Comparison of ENCODE assay signal across 36 cellular contexts in the genomic region with DNA sequence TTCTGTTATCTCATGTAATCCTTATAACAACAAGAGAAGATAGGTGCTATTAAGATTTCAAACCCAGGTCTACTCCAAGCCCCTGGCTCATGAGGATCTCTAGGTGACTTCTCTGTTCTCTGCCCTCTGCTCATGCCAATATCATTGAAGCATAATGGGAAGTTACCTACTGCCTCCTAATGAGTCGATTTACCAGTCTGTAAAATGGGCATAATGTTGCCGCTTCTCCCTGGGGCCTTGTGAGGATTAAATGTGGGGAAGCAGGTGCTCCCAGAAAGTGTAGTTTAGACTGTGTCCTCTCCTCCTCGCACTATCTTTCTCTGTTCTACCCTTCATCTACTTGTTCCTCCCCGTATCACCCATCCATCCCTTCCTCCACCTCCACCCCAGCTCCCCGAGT.
"Had no signal": no experiment of that assay in that cellular context is flagged by ENCODE, and none has a peak within 500 bp of the region (broad histone marks: within the 10 kb centered on the region; RNA-seq: fewer than 3 reads in every experiment).

No MANE protein-coding gene starts in this region.

- ATAC-seq: activated CD8-positive, alpha-beta memory T cell treated with anti-CD3 and anti-CD28 coated beads, Interleukin-2, amount 10 ng/mL, durations not matched to agents 7 days and 5 days; activated CD8-positive, alpha-beta T cell treated with anti-CD3 and anti-CD28 coated beads, Interleukin-2, amount 10 ng/mL, durations not matched to agents 7 days and 5 days; activated naive CD4-positive, alpha-beta T cell treated with anti-CD3 and anti-CD28 coated beads, Interleukin-2, amount 50 U/mL, for 72 hours; activated T-cell treated with anti-CD3 and anti-CD28 coated beads, Interleukin-2, amount 50 U/mL, for 4 hours; activated T-cell treated with anti-CD3 and anti-CD28 coated beads, Interleukin-2, amount 50 U/mL, for 72 hours; activated T-helper 17 cell treated with anti-CD3 and anti-CD28 coated beads, Interleukin-2, amount 50 U/mL, for 72 hours; body of pancreas had no signal

- H3K36me3 ChIP-seq: adrenal gland, brain microvascular endothelial cell, breast epithelium had no signal

- H3K4me3 ChIP-seq: adrenal gland, body of pancreas, breast epithelium had no signal

- FAIRE-seq: astrocyte, TTC549 had no signal

- H3K4me1 Mint-ChIP-seq: activated B cell treated with CpG ODN at 0.5 μM for 24 hours; activated CD4-positive, alpha-beta memory T cell treated with anti-CD3 and anti-CD28 coated beads, Interleukin-2, amount 10 ng/mL, durations not matched to agents 7 days and 5 days; activated CD4-positive, alpha-beta T cell treated with anti-CD3 and anti-CD28 coated beads, Interleukin-2, amount 10 ng/mL, durations not matched to agents 7 days and 5 days; activated CD8-positive, alpha-beta memory T cell treated with anti-CD3 and anti-CD28 coated beads, Interleukin-2, amount 10 ng/mL, durations not matched to agents 7 days and 5 days; activated T-helper 17 cell treated with anti-CD3 and anti-CD28 coated beads, Interleukin-2, amount 50 U/mL, for 72 hours had no signal

- H3K4me1 ChIP-seq: adrenal gland, body of pancreas, breast epithelium had no signal

- H3K36me3 Mint-ChIP-seq: activated CD8-positive, alpha-beta memory T cell treated with anti-CD3 and anti-CD28 coated beads, Interleukin-2, amount 10 ng/mL, durations not matched to agents 7 days and 5 days; activated naive CD4-positive, alpha-beta T cell treated with anti-CD3 and anti-CD28 coated beads, Interleukin-2, amount 50 U/mL, for 72 hours; activated naive CD8-positive, alpha-beta T cell treated with anti-CD3 and anti-CD28 coated beads for 36 hours had no signal

- H3K27me3 ChIP-seq: body of pancreas had no signal

- H3K9me3 ChIP-seq: adrenal gland, body of pancreas, breast epithelium had no signal

- H3K9me3 Mint-ChIP-seq: activated B cell treated with CpG ODN at 0.5 μM for 24 hours; activated CD4-positive, alpha-beta memory T cell treated with anti-CD3 and anti-CD28 coated beads, Interleukin-2, amount 10 ng/mL, durations not matched to agents 7 days and 5 days; activated CD4-positive, alpha-beta T cell treated with anti-CD3 and anti-CD28 coated beads, Interleukin-2, amount 10 ng/mL, durations not matched to agents 7 days and 5 days; activated naive CD4-positive, alpha-beta T cell treated with anti-CD3 and anti-CD28 coated beads for 36 hours; activated naive CD4-positive, alpha-beta T cell treated with anti-CD3 and anti-CD28 coated beads, Interleukin-2, amount 50 U/mL, for 72 hours; activated naive CD8-positive, alpha-beta T cell treated with anti-CD3 and anti-CD28 coated beads for 36 hours; activated T-cell treated with anti-CD3 and anti-CD28 coated beads, Interleukin-2, amount 50 U/mL, for 4 hours; activated T-cell treated with anti-CD3 and anti-CD28 coated beads, Interleukin-2, amount 50 U/mL, for 72 hours; activated T-helper 1 cell treated with anti-CD3 and anti-CD28 coated beads, Interleukin-12 subunit alpha, Interleukin-12 subunit beta, Interleukin-2, Interleukin-4 antibody, amounts not matched to agents 30 ng/mL and 10 ng/mL and 1 ng/mL, durations not matched to agents 14 hours and 24 hours and 36 hours; activated T-helper 17 cell treated with anti-CD3 and anti-CD28 coated beads, Interleukin-2, amount 50 U/mL, for 72 hours; T-helper 1 cell treated with Interleukin-12 subunit alpha and Interleukin-12 subunit beta and Interleukin-4 antibody, amounts not matched to agents 30 μg/mL and 1 μg/mL, for 36 hours; T-helper 2 cell treated with Interferon-gamma antibody and Interleukin-4, amounts not matched to agents 5 μg/mL and 100 μg/mL, for 36 hours had no signal

- DNase-seq: activated B cell treated with CpG ODN at 0.5 μM for 24 hours; activated CD4-positive, alpha-beta memory T cell treated with anti-CD3 and anti-CD28 coated beads, Interleukin-2, amount 10 ng/mL, durations not matched to agents 7 days and 5 days; activated CD4-positive, alpha-beta T cell treated with anti-CD3 and anti-CD28 coated beads for 4 hours; activated CD4-positive, alpha-beta T cell treated with anti-CD3 and anti-CD28 coated beads, Interleukin-2, amount 10 ng/mL, durations not matched to agents 7 days and 5 days; activated CD4-positive, alpha-beta T cell treated with anti-CD3 and anti-CD28 coated beads, Interleukin-2, amount 50 U/mL, for 48 hours; activated CD4-positive, CD25-positive, alpha-beta regulatory T cell treated with anti-CD3 and anti-CD28 coated beads, Interleukin-2, amount 50 U/mL, for 72 hours; activated CD8-positive, alpha-beta memory T cell treated with anti-CD3 and anti-CD28 coated beads for 24 hours; activated CD8-positive, alpha-beta memory T cell treated with anti-CD3 and anti-CD28 coated beads, Interleukin-2, amount 10 ng/mL, durations not matched to agents 7 days and 5 days; activated CD8-positive, alpha-beta memory T cell treated with anti-CD3 and anti-CD28 coated beads, Interleukin-2, amount 50 U/mL, for 48 hours; activated CD8-positive, alpha-beta T cell treated with anti-CD3 and anti-CD28 coated beads, Interleukin-2, amount 10 ng/mL, durations not matched to agents 7 days and 5 days; activated effector memory CD4-positive, alpha-beta T cell treated with anti-CD3 and anti-CD28 coated beads, Interleukin-2, amount 50 U/mL, for 16 hours; activated gamma-delta T cell treated with Interleukin-2 at 50 U/mL for 16 hours; activated naive CD4-positive, alpha-beta T cell; activated naive CD4-positive, alpha-beta T cell treated with anti-CD3 and anti-CD28 coated beads for 36 hours; activated naive CD4-positive, alpha-beta T cell treated with anti-CD3 and anti-CD28 coated beads, Interleukin-2, amount 50 U/mL, for 16 hours; activated naive CD8-positive, alpha-beta T cell treated with anti-CD3 and anti-CD28 coated beads for 36 hours; activated T-cell treated with anti-CD3 and anti-CD28 coated beads, Interleukin-2, amount 50 U/mL, for 4 hours; activated T-cell treated with anti-CD3 and anti-CD28 coated beads, Interleukin-2, amount 50 U/mL, for 72 hours; adrenal gland; amniotic stem cell; aorta; body of pancreas; brain microvascular endothelial cell; central memory CD4-positive, alpha-beta T cell; T-helper 1 cell; T-helper 2 cell; T-helper 9 cell had no signal

- H3K4me3 Mint-ChIP-seq: activated B cell treated with CpG ODN at 0.5 μM for 24 hours; activated CD4-positive, alpha-beta memory T cell treated with anti-CD3 and anti-CD28 coated beads, Interleukin-2, amount 10 ng/mL, durations not matched to agents 7 days and 5 days; activated CD4-positive, alpha-beta T cell treated with anti-CD3 and anti-CD28 coated beads, Interleukin-2, amount 10 ng/mL, durations not matched to agents 7 days and 5 days; activated CD8-positive, alpha-beta memory T cell treated with anti-CD3 and anti-CD28 coated beads, Interleukin-2, amount 10 ng/mL, durations not matched to agents 7 days and 5 days; activated CD8-positive, alpha-beta T cell treated with anti-CD3 and anti-CD28 coated beads, Interleukin-2, amount 10 ng/mL, durations not matched to agents 7 days and 5 days; activated naive CD4-positive, alpha-beta T cell treated with anti-CD3 and anti-CD28 coated beads for 36 hours; activated naive CD8-positive, alpha-beta T cell treated with anti-CD3 and anti-CD28 coated beads for 36 hours; activated T-cell treated with anti-CD3 and anti-CD28 coated beads, Interleukin-2, amount 50 U/mL, for 4 hours; activated T-cell treated with anti-CD3 and anti-CD28 coated beads, Interleukin-2, amount 50 U/mL, for 72 hours; activated T-helper 1 cell treated with anti-CD3 and anti-CD28 coated beads, Interleukin-12 subunit alpha, Interleukin-12 subunit beta, Interleukin-2, Interleukin-4 antibody, amounts not matched to agents 30 ng/mL and 10 ng/mL and 1 ng/mL, durations not matched to agents 14 hours and 24 hours and 36 hours; activated T-helper 17 cell treated with anti-CD3 and anti-CD28 coated beads, Interleukin-2, amount 50 U/mL, for 72 hours; T-helper 1 cell treated with Interleukin-12 subunit alpha and Interleukin-12 subunit beta and Interleukin-4 antibody, amounts not matched to agents 30 μg/mL and 1 μg/mL, for 36 hours; T-helper 2 cell treated with Interferon-gamma antibody and Interleukin-4, amounts not matched to agents 5 μg/mL and 100 μg/mL, for 36 hours had no signal

- H3K27ac ChIP-seq: adrenal gland, body of pancreas, brain microvascular endothelial cell, breast epithelium, VCaP had no signal

- H3K27ac Mint-ChIP-seq: activated B cell treated with CpG ODN at 0.5 μM for 24 hours; activated CD4-positive, alpha-beta memory T cell treated with anti-CD3 and anti-CD28 coated beads, Interleukin-2, amount 10 ng/mL, durations not matched to agents 7 days and 5 days; activated CD4-positive, alpha-beta T cell treated with anti-CD3 and anti-CD28 coated beads, Interleukin-2, amount 10 ng/mL, durations not matched to agents 7 days and 5 days; activated CD8-positive, alpha-beta memory T cell treated with anti-CD3 and anti-CD28 coated beads, Interleukin-2, amount 10 ng/mL, durations not matched to agents 7 days and 5 days; activated CD8-positive, alpha-beta T cell treated with anti-CD3 and anti-CD28 coated beads, Interleukin-2, amount 10 ng/mL, durations not matched to agents 7 days and 5 days; activated naive CD4-positive, alpha-beta T cell treated with anti-CD3 and anti-CD28 coated beads for 36 hours; activated naive CD4-positive, alpha-beta T cell treated with anti-CD3 and anti-CD28 coated beads, Interleukin-2, amount 50 U/mL, for 72 hours; activated naive CD8-positive, alpha-beta T cell treated with anti-CD3 and anti-CD28 coated beads for 36 hours; activated T-cell treated with anti-CD3 and anti-CD28 coated beads, Interleukin-2, amount 50 U/mL, for 72 hours; activated T-helper 1 cell treated with anti-CD3 and anti-CD28 coated beads, Interleukin-12 subunit alpha, Interleukin-12 subunit beta, Interleukin-2, Interleukin-4 antibody, amounts not matched to agents 30 ng/mL and 10 ng/mL and 1 ng/mL, durations not matched to agents 14 hours and 24 hours and 36 hours; activated T-helper 17 cell treated with anti-CD3 and anti-CD28 coated beads, Interleukin-2, amount 50 U/mL, for 72 hours; T-helper 1 cell treated with Interleukin-12 subunit alpha and Interleukin-12 subunit beta and Interleukin-4 antibody, amounts not matched to agents 30 μg/mL and 1 μg/mL, for 36 hours; T-helper 2 cell treated with Interferon-gamma antibody and Interleukin-4, amounts not matched to agents 5 μg/mL and 100 μg/mL, for 36 hours had no signal
